6 cellular contexts compared by ENCODE assay signal in the genomic region with DNA sequence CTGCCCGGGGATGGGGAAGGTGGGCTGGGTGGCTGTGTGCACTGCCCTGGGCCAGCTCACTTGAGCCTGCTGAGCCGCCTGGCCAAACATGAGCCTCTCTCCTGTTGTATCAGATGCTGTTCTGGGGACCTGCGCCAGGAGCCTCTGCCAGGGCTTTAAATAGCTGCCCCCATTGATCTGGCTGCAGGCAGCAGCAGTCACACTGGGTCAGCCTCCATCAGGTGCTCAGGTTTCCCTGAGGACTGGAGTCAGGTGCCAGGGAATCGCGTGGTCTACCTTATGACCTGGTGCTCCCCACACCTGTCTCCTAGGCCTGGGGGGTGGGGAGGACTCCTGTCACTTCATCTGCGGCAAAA. TPM values are rescaled to one million over a fixed set of nuclear protein-coding genes. Genes with fewer than 3 reads are reported as not detected.
DNase-seq lines count a peak whose midpoint lies in the region; ATAC-seq lines count a peak whose summit lies in the region.

No MANE protein-coding gene starts in this region.

- H3K27ac ChIP-seq in ectodermal cell (ENCODE audit: insufficient read depth, low read depth, low read length, poor library complexity, severe bottlenecking) (peak overlapping the region; percentile 30), rectal smooth muscle tissue (ENCODE audit: low read depth, low read length) (peak overlapping the region; percentile 91)

- H3K36me3 ChIP-seq in ectodermal cell (ENCODE audit: control insufficient read depth, insufficient read depth, low read length): peaks cover 22% of the 10 kb centered on the region
- peaks cover 16% of the 10 kb centered on the region for H3K36me3 ChIP-seq in rectal smooth muscle tissue (ENCODE audit: control insufficient read depth, insufficient read depth, low read length)

- H3K4me3 ChIP-seq in ectodermal cell (ENCODE audit: insufficient read depth, low read depth, low read length): peak overlapping the region; percentile 57
- peak overlapping the region; percentile 74 for H3K4me3 ChIP-seq in rectal smooth muscle tissue (ENCODE audit: low read length)

- no peak overlapping the region for H3K9ac ChIP-seq in rectal smooth muscle tissue (ENCODE audit: low read length)

- 36 to 47% methylated on average over 5 to 6 of the region's 6 CpGs for WGBS in ectodermal cell, 2 experiments

- DNase-seq in NCI-H748 (lab: John Stamatoyannopoulos, UW; ENCODE audit: unreplicated experiment) (peak; percentile 22), NCI-H748 treated with DMSO at 0.1 percent for 48 hours (lab: John Stamatoyannopoulos, UW) (no peak)
- DNase-seq in stimulated activated CD8-positive, alpha-beta memory T cell treated with anti-CD3 and anti-CD28 coated beads, Interleukin-4, amount 100 ng/mL, for 48 hours: no peak

- H3K27me3 ChIP-seq in ectodermal cell (ENCODE audit: control insufficient read depth, insufficient read depth, low read length, poor library complexity, severe bottlenecking): no peaks in the 10 kb centered on the region
- no peaks in the 10 kb centered on the region for H3K27me3 ChIP-seq in rectal smooth muscle tissue (ENCODE audit: control insufficient read depth, insufficient read depth, low read length)

- no peaks in the 10 kb centered on the region for H3K9me3 ChIP-seq in ectodermal cell (ENCODE audit: control insufficient read depth, low read length)

- no peak for ATAC-seq in GM18517 (IDR thresholded peaks at IDR 0.05; ENCODE audit: unreplicated experiment)

- H3K4me1 ChIP-seq in ectodermal cell (ENCODE audit: control insufficient read depth, insufficient read depth, low read length): peaks cover 33% of the 10 kb centered on the region
- peaks cover 18% of the 10 kb centered on the region for H3K4me1 ChIP-seq in rectal smooth muscle tissue (ENCODE audit: control insufficient read depth, insufficient read depth, low read length)

RNA-seq across cellular contexts. Expression of a gene that starts 0.7 kb away (rescaled TPM):
- 20.6 TPM for polyA plus RNA-seq in ectodermal cell (2013, experiment 1 of 4)
- 19.3 TPM for polyA plus RNA-seq in ectodermal cell (2013, experiment 2 of 4)
- 19.4 TPM for polyA plus RNA-seq in ectodermal cell (2013, experiment 3 of 4)
- 24.3 TPM for polyA plus RNA-seq in ectodermal cell (2013, experiment 4 of 4)

RNA-seq across cellular contexts. Expression of a gene that starts 5.8 kb away (rescaled TPM):
- 7.4 TPM for polyA plus RNA-seq in ectodermal cell (2013, experiment 1 of 4)
- polyA plus RNA-seq in ectodermal cell (2013, experiment 2 of 4): 8.1 TPM
- 7.8 TPM for polyA plus RNA-seq in ectodermal cell (2013, experiment 3 of 4)
- polyA plus RNA-seq in ectodermal cell (2013, experiment 4 of 4): 8.0 TPM

RNA-seq across cellular contexts. Expression of a gene that starts 9.2 kb away (rescaled TPM):
- not detected for polyA plus RNA-seq in ectodermal cell (2013, experiment 1 of 4)
- polyA plus RNA-seq in ectodermal cell (2013, experiment 2 of 4): not detected
- not detected for polyA plus RNA-seq in ectodermal cell (2013, experiment 3 of 4)
- not detected for polyA plus RNA-seq in ectodermal cell (2013, experiment 4 of 4)

RNA-seq across cellular contexts. Expression of a gene that starts 20.2 kb away (rescaled TPM):
- polyA plus RNA-seq in ectodermal cell (2013, experiment 1 of 4): 50.6 TPM
- polyA plus RNA-seq in ectodermal cell (2013, experiment 2 of 4): 53.2 TPM
- polyA plus RNA-seq in ectodermal cell (2013, experiment 3 of 4): 35.1 TPM
- polyA plus RNA-seq in ectodermal cell (2013, experiment 4 of 4): 39.0 TPM

RNA-seq across cellular contexts. Expression of a gene that starts 22.5 kb away (rescaled TPM):
- polyA plus RNA-seq in ectodermal cell (2013, experiment 1 of 4): 12.5 TPM
- polyA plus RNA-seq in ectodermal cell (2013, experiment 2 of 4): 15.7 TPM
- 11.5 TPM for polyA plus RNA-seq in ectodermal cell (2013, experiment 3 of 4)
- 13.5 TPM for polyA plus RNA-seq in ectodermal cell (2013, experiment 4 of 4)
